In genomic region chr6:28643017-28643740, GRCh38 we compare ENCODE assay signal across 9 cellular contexts.
DNase-seq lines count a peak whose midpoint lies in the region; ATAC-seq and TF ChIP-seq lines count a peak whose summit lies in the region.
"Had no signal": no experiment of that assay in that cellular context is flagged by ENCODE, and none has a peak within 500 bp of the region (broad histone marks: within the 10 kb centered on the region; RNA-seq: fewer than 3 reads in every experiment).

No MANE protein-coding gene starts in this region.

- peak; percentile 27 for DNase-seq in SIG-M5 treated with dmso at 0.1 percent for 504 hours (lab: John Stamatoyannopoulos, UW; ENCODE audit: unreplicated experiment)
- no peak for DNase-seq in SIG-M5 (lab: John Stamatoyannopoulos, UW)
- peak; percentile 72 to 82 for DNase-seq in NCI-H524 (lab: John Stamatoyannopoulos, UW)
- peak; percentile 86 for DNase-seq in mammary epithelial cell
- peak in 3 of 4 experiments; percentile 30 to 51 (median 44) for DNase-seq in stimulated activated CD4-positive, alpha-beta T cell treated with anti-CD3 and anti-CD28 coated beads, Interleukin-1b, Interleukin-23, amount 100 ng/mL, for 24 hours (ENCODE audit: low read depth in 4 of 4, low spot score in 1 of 4)
- no peak for DNase-seq in naive thymus-derived CD8-positive, alpha-beta T cell
- DNase-seq in Right ventricle myocardium inferior (ENCODE audit: missing footprints): no peak
- DNase-seq: DND-41 had no signal

- H4K20me1 ChIP-seq in mammary epithelial cell (ENCODE audit: insufficient read depth, low read length): no peaks in the 10 kb centered on the region

- H2AFZ ChIP-seq in mammary epithelial cell (ENCODE audit: low read depth, low read length): no peak overlapping the region

- no peaks in the 10 kb centered on the region for H3K79me2 ChIP-seq in mammary epithelial cell (ENCODE audit: insufficient read depth, low read length)

- POLR2A ChIA-PET in naive thymus-derived CD8-positive, alpha-beta T cell (lab: Charles Lee): no interaction called here

- no peaks in the 10 kb centered on the region for H3K27me3 ChIP-seq in mammary epithelial cell (ENCODE audit: insufficient read depth, low read length)

- no peak overlapping the region for H3K4me3 Mint-ChIP-seq in naive thymus-derived CD8-positive, alpha-beta T cell

- H3K9me3 ChIP-seq in mammary epithelial cell (replicated peaks; ENCODE audit: insufficient read depth, low read length): no peaks in the 10 kb centered on the region

- H3K4me1 ChIP-seq in mammary epithelial cell (ENCODE audit: insufficient read depth, low read length): no peaks in the 10 kb centered on the region

- no peak for ATAC-seq in naive thymus-derived CD8-positive, alpha-beta T cell
- ATAC-seq in HG03469 (IDR thresholded peaks at IDR 0.05; ENCODE audit: unreplicated experiment) (no peak), Right ventricle myocardium inferior (no peak)

- WGBS in mammary epithelial cell (ENCODE audit: low coverage, missing lambda C conversion rate): 2% methylated on average over 9 of the region's 9 CpGs

- H3K27me3 Mint-ChIP-seq in naive thymus-derived CD8-positive, alpha-beta T cell: peaks cover 13 to 54% (median 46%) of the 10 kb centered on the region in 5 donors

- no peaks in the 10 kb centered on the region for H3K36me3 ChIP-seq in mammary epithelial cell (ENCODE audit: insufficient read depth, low read length)

- no peak overlapping the region for H3K27ac Mint-ChIP-seq in naive thymus-derived CD8-positive, alpha-beta T cell

- H3K27ac ChIP-seq in mammary epithelial cell (ENCODE audit: insufficient read depth, low read depth, low read length): no peak overlapping the region

- H3K4me2 ChIP-seq in mammary epithelial cell (ENCODE audit: insufficient read depth, low read depth, low read length): no peak overlapping the region

- H3K36me3 Mint-ChIP-seq in naive thymus-derived CD8-positive, alpha-beta T cell: no peaks in the 10 kb centered on the region

- CTCF ChIA-PET in mammary epithelial cell (lab: Charles Lee; ENCODE audit: low non-redundant PET): no interaction called here

- intact Hi-C loops in mammary epithelial cell (cut with micrococcal nuclease) (loop anchor here (10.0 kb wide), 1 partner anchor 1378 kb away; no protein-coding TSS in a partner anchor), Right ventricle myocardium inferior (cut with DNase I) (no loop called here)

- H3K9me3 Mint-ChIP-seq in naive thymus-derived CD8-positive, alpha-beta T cell: peaks cover 0 to 4% (median 0%) of the 10 kb centered on the region in 9 donors

- no TSS peak for BruUV-seq in mammary epithelial cell (replicated peaks; lab: Mats Ljungman, UMichigan)

- in situ Hi-C loops in mammary epithelial cell (cut with MboI; ENCODE audit: low sequenced_read_pairs in 2 of 2): no loop called here

- no peak overlapping the region for H3K9ac ChIP-seq in mammary epithelial cell (ENCODE audit: insufficient read depth, low read length)

- no peak overlapping the region for H3K4me3 ChIP-seq in mammary epithelial cell (replicated peaks in 1 of 3; ENCODE audit: insufficient read depth in 1 of 3, low read depth in 2 of 3, low read length in 3 of 3)

- no peak for TF ChIP-seq CTCF in mammary epithelial cell (conservative IDR thresholded peaks at IDR 0.05 in 1 of 2, IDR thresholded peaks at IDR 0.05 in 1 of 2; ENCODE audit: extremely low read depth in 1 of 2, insufficient read depth in 1 of 2, low read depth in 1 of 2, low read length in 2 of 2)

- dilution Hi-C loops in mammary epithelial cell (cut with HindIII; ENCODE audit: low sequenced_read_pairs): no loop called here

- H3K4me1 Mint-ChIP-seq in naive thymus-derived CD8-positive, alpha-beta T cell: peaks cover 2 to 4% (median 3%) of the 10 kb centered on the region in 4 donors

Comparison
In these comparisons a context has a peak if more than half of its experiments do, and no peak if none do; other contexts are left out.
1. DNase-seq: peak in SIG-M5 treated with dmso at 0.1 percent for 504 hours (single experiment), NCI-H524 (2 of 2), mammary epithelial cell (single experiment) and stimulated activated CD4-positive, alpha-beta T cell treated with anti-CD3 and anti-CD28 coated beads, Interleukin-1b, Interleukin-23, amount 100 ng/mL, for 24 hours (3 of 4); none in SIG-M5 (single experiment), naive thymus-derived CD8-positive, alpha-beta T cell (0 of 10) and Right ventricle myocardium inferior (single experiment).